21 cellular contexts compared by ENCODE assay signal in genomic region chr3:34396288-34396687, GRCh38.
"Had no signal": no experiment of that assay in that cellular context is flagged by ENCODE, and none has a peak within 500 bp of the region (broad histone marks: within the 10 kb centered on the region; RNA-seq: fewer than 3 reads in every experiment).

No MANE protein-coding gene starts in this region.

- H3K36me3 ChIP-seq: cardiac muscle cell, ovary, prostate gland, spleen, thoracic aorta had no signal

- H3K9me3 ChIP-seq: ovary, prostate gland, thoracic aorta had no signal

- H3K27me3 ChIP-seq: cardiac muscle cell, foreskin keratinocyte, ovary, spleen had no signal

- DNase-seq: activated CD4-positive, alpha-beta memory T cell treated with anti-CD3 and anti-CD28 coated beads for 36 hours; activated CD4-positive, alpha-beta T cell treated with anti-CD3 and anti-CD28 coated beads for 48 hours; activated effector memory CD4-positive, alpha-beta T cell treated with anti-CD3 and anti-CD28 coated beads, Interleukin-2, amount 50 U/mL, for 16 hours; activated naive CD4-positive, alpha-beta T cell treated with anti-CD3 and anti-CD28 coated beads, Interleukin-2, amount 50 U/mL, for 16 hours; activated naive CD8-positive, alpha-beta T cell treated with anti-CD3 and anti-CD28 coated beads, Interleukin-2, amount 50 U/mL, for 24 hours; effector CD4-positive, alpha-beta T cell; erythroblast; foreskin keratinocyte; immature natural killer cell; mammary epithelial cell; ovary; spleen; stimulated activated CD4-positive, alpha-beta T cell treated with anti-CD3 and anti-CD28 coated beads, Interleukin-4, amount 100 ng/mL, for 1 hour; stimulated activated naive CD4-positive, alpha-beta T cell treated with Interleukin-2 at 50 U/mL for 16 hours; T-helper 1 cell; T-helper 9 cell had no signal

- ATAC-seq: foreskin keratinocyte; left lobe of liver; natural killer cell treated with Interleukin-12 subunit alpha and Interleukin-12 subunit beta and Interleukin-15 and Interleukin-18, amount 100 ng/mL, for 72 hours had no signal

- H3K27ac ChIP-seq: cardiac muscle cell, foreskin keratinocyte, ovary, prostate gland, spleen, thoracic aorta had no signal

- H3K4me1 ChIP-seq: foreskin keratinocyte, prostate gland, spleen had no signal

- H3K4me3 ChIP-seq: cardiac muscle cell, ovary, prostate gland, spleen, thoracic aorta had no signal
